In the genomic region with DNA sequence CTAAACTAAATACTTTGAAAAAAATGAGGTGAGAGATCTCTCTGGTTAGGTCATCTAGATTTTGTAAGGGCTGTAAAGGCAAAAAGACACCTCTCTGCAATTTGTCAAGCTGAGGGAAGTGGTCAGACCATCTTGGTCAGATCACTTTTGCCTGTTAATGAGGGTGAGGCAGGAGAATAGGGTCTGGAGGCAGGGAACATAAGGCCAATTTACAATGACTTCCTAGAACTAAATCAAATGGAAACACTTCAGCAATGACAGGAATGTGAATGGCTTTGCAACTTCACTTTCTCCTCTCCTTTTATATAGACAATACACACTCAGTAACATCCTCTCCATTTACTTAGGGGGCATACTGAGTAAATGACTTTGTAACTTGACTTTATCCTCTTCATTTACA, we compare ENCODE assay signal across 18 cellular contexts.
"Had no signal": no experiment of that assay in that cellular context is flagged by ENCODE, and none has a peak within 500 bp of the region (broad histone marks: within the 10 kb centered on the region; RNA-seq: fewer than 3 reads in every experiment).

No MANE protein-coding gene starts in this region.

- H3K27me3 ChIP-seq: hepatocyte, neural progenitor cell, right atrium auricular region had no signal

- ATAC-seq: left colon; naive thymus-derived CD4-positive, alpha-beta T cell; stimulated activated naive CD8-positive, alpha-beta T cell treated with anti-CD3 and anti-CD28 coated beads, Interleukin-15, Interleukin-2, amounts not matched to agents 100 U/mL and 50 U/mL, for 24 hours had no signal

- H3K36me3 ChIP-seq: neural progenitor cell, prostate gland, right atrium auricular region had no signal

- H3K4me3 Mint-ChIP-seq: activated naive CD4-positive, alpha-beta T cell treated with anti-CD3 and anti-CD28 coated beads, Interleukin-2, amount 50 U/mL, for 24 hours; brain; naive thymus-derived CD4-positive, alpha-beta T cell; neural progenitor cell had no signal

- H2AFZ ChIP-seq: hepatocyte, neural progenitor cell had no signal

- H3K4me1 ChIP-seq: neural progenitor cell, prostate gland, right atrium auricular region had no signal

- H3K4me3 ChIP-seq: hepatocyte, neural progenitor cell, prostate gland, right atrium auricular region had no signal

- H3K79me2 ChIP-seq: hepatocyte had no signal

- H3K4me1 Mint-ChIP-seq: activated naive CD4-positive, alpha-beta T cell treated with anti-CD3 and anti-CD28 coated beads, Interleukin-2, amount 50 U/mL, for 24 hours; brain; naive thymus-derived CD4-positive, alpha-beta T cell had no signal

- H3K27me3 Mint-ChIP-seq: activated naive CD4-positive, alpha-beta T cell treated with anti-CD3 and anti-CD28 coated beads, Interleukin-2, amount 50 U/mL, for 24 hours; brain; naive thymus-derived CD4-positive, alpha-beta T cell had no signal

- H3K36me3 Mint-ChIP-seq: activated naive CD4-positive, alpha-beta T cell treated with anti-CD3 and anti-CD28 coated beads, Interleukin-2, amount 50 U/mL, for 24 hours; brain; naive thymus-derived CD4-positive, alpha-beta T cell; neural progenitor cell had no signal

- H3K27ac ChIP-seq: hepatocyte, neural progenitor cell, prostate gland, right atrium auricular region had no signal

- H3K4me2 ChIP-seq: hepatocyte, neural progenitor cell had no signal

- H3K9me3 ChIP-seq: prostate gland, right atrium auricular region had no signal

- H3K27ac Mint-ChIP-seq: activated naive CD4-positive, alpha-beta T cell treated with anti-CD3 and anti-CD28 coated beads, Interleukin-2, amount 50 U/mL, for 24 hours; brain; naive thymus-derived CD4-positive, alpha-beta T cell; neural progenitor cell had no signal

- H3K9me3 Mint-ChIP-seq: neural progenitor cell had no signal

- DNase-seq: activated gamma-delta T cell treated with Interleukin-2 at 50 U/mL for 16 hours; activated T-cell treated with anti-CD3 and anti-CD28 coated beads, Interleukin-2, amount 50 U/mL, for 1 hour; anterior cingulate cortex; dermis blood vessel endothelial cell; effector CD8-positive, alpha-beta T cell; foreskin melanocyte; glutamatergic neuron; left colon; mesenchymal stem cell; naive thymus-derived CD4-positive, alpha-beta T cell; stimulated activated CD4-positive, alpha-beta T cell treated with anti-CD3 and anti-CD28 coated beads, Interleukin-4, amount 100 ng/mL, for 24 hours; stimulated activated naive CD8-positive, alpha-beta T cell treated with anti-CD3 and anti-CD28 coated beads, Interleukin-15, Interleukin-2, amounts not matched to agents 100 U/mL and 50 U/mL, for 24 hours had no signal
